15 cellular contexts compared by ENCODE assay signal in genomic region chr20:33693274-33693673, GRCh38. TPM values are rescaled to one million over a fixed set of nuclear protein-coding genes. Genes with fewer than 3 reads are reported as not detected.
A peak's percentile ranks its signal among the peaks of the same experiment; 100 is the strongest.
DNase-seq lines count a peak whose midpoint lies in the region; ATAC-seq and TF ChIP-seq lines count a peak whose summit lies in the region.
"Had no signal": no experiment of that assay in that cellular context is flagged by ENCODE, and none has a peak within 500 bp of the region (broad histone marks: within the 10 kb centered on the region; RNA-seq: fewer than 3 reads in every experiment).

No MANE protein-coding gene starts in this region.

- H2AFZ ChIP-seq in neural progenitor cell (replicated peaks), result no peak overlapping the region

- no peak overlapping the region for H3K27ac ChIP-seq in neural progenitor cell
- H3K27ac ChIP-seq in uterus, result peak overlapping the region; percentile 20 to 25
- H3K27ac ChIP-seq: KMS-11, SK-N-MC had no signal

- H3K79me2 ChIP-seq in neural progenitor cell (ENCODE audit: low read depth), result no peaks in the 10 kb centered on the region

- H4K20me1 ChIP-seq in neural progenitor cell (ENCODE audit: low read depth), result no peaks in the 10 kb centered on the region

- H3K4me1 ChIP-seq in neural progenitor cell, result peaks cover 19% of the 10 kb centered on the region
- no peaks in the 10 kb centered on the region for H3K4me1 ChIP-seq in uterus

- H3K27ac Mint-ChIP-seq in activated naive CD8-positive, alpha-beta T cell treated with anti-CD3 and anti-CD28 coated beads, Interleukin-2, amount 10 ng/mL, durations not matched to agents 7 days and 5 days, result peak overlapping the region; percentile 16
- H3K27ac Mint-ChIP-seq in activated naive CD8-positive, alpha-beta T cell treated with anti-CD3 and anti-CD28 coated beads for 36 hours, result no peak overlapping the region
- H3K27ac Mint-ChIP-seq in brain, result peak overlapping the region; percentile 81 to 95 (median 94)
- peak overlapping the region; percentile 76 for H3K27ac Mint-ChIP-seq in neural progenitor cell
- H3K27ac Mint-ChIP-seq: B cell; CD8-positive, alpha-beta T cell; HFFc6 had no signal

- H3K36me3 ChIP-seq in neural progenitor cell (no peaks in the 10 kb centered on the region), uterus (no peaks in the 10 kb centered on the region)

- H3K36me3 Mint-ChIP-seq in activated naive CD8-positive, alpha-beta T cell treated with anti-CD3 and anti-CD28 coated beads, Interleukin-2, amount 10 ng/mL, durations not matched to agents 7 days and 5 days, result no peaks in the 10 kb centered on the region
- H3K36me3 Mint-ChIP-seq in activated naive CD8-positive, alpha-beta T cell treated with anti-CD3 and anti-CD28 coated beads for 36 hours, result no peaks in the 10 kb centered on the region
- H3K36me3 Mint-ChIP-seq in brain, result peaks cover 7% of the 10 kb centered on the region
- no peaks in the 10 kb centered on the region for H3K36me3 Mint-ChIP-seq in neural progenitor cell
- H3K36me3 Mint-ChIP-seq: CD8-positive, alpha-beta T cell had no signal

- no peak overlapping the region for H3K4me3 Mint-ChIP-seq in activated naive CD8-positive, alpha-beta T cell treated with anti-CD3 and anti-CD28 coated beads, Interleukin-2, amount 10 ng/mL, durations not matched to agents 7 days and 5 days
- no peak overlapping the region for H3K4me3 Mint-ChIP-seq in activated naive CD8-positive, alpha-beta T cell treated with anti-CD3 and anti-CD28 coated beads for 36 hours
- peak overlapping the region in 1 of 5 experiments; percentile 30 for H3K4me3 Mint-ChIP-seq in brain
- no peak overlapping the region for H3K4me3 Mint-ChIP-seq in neural progenitor cell
- H3K4me3 Mint-ChIP-seq: B cell; CD8-positive, alpha-beta T cell; HFFc6 had no signal

- H3K4me3 ChIP-seq in neural progenitor cell, result no peak overlapping the region
- no peak overlapping the region for H3K4me3 ChIP-seq in uterus
- H3K4me3 ChIP-seq: SK-N-MC had no signal

- no peak for TF ChIP-seq CTCF in brain (conservative IDR thresholded peaks at IDR 0.05)
- TF ChIP-seq CTCF in neural progenitor cell (IDR thresholded peaks at IDR 0.05), result no peak
- TF ChIP-seq CTCF in uterus (IDR thresholded peaks at IDR 0.05), result no peak

- no peaks in the 10 kb centered on the region for H3K9me3 Mint-ChIP-seq in activated naive CD8-positive, alpha-beta T cell treated with anti-CD3 and anti-CD28 coated beads, Interleukin-2, amount 10 ng/mL, durations not matched to agents 7 days and 5 days
- H3K9me3 Mint-ChIP-seq in activated naive CD8-positive, alpha-beta T cell treated with anti-CD3 and anti-CD28 coated beads for 36 hours, result no peaks in the 10 kb centered on the region
- peaks cover 5 to 15% (median 9%) of the 10 kb centered on the region in 5 experiments for H3K9me3 Mint-ChIP-seq in brain
- H3K9me3 Mint-ChIP-seq in neural progenitor cell, result peaks cover 8% of the 10 kb centered on the region
- H3K9me3 Mint-ChIP-seq: CD8-positive, alpha-beta T cell; HFFc6 had no signal

- no peak for DNase-seq in activated naive CD8-positive, alpha-beta T cell treated with anti-CD3 and anti-CD28 coated beads, Interleukin-2, amount 10 ng/mL, durations not matched to agents 7 days and 5 days
- no peak for DNase-seq in activated naive CD8-positive, alpha-beta T cell treated with anti-CD3 and anti-CD28 coated beads for 36 hours
- DNase-seq in neural progenitor cell (ENCODE audit: low spot score) (no peak), uterus (no peak), DMS 273 treated with DMSO at 0.1 percent for 48 hours (lab: John Stamatoyannopoulos, UW) (no peak), kidney glomerular epithelial cell (lab: John Stamatoyannopoulos, UW) (no peak)
- DNase-seq in activated CD4-positive, alpha-beta T cell treated with anti-CD3 and anti-CD28 coated beads, Interleukin-2, amount 50 U/mL, for 4 hours, result no peak
- DNase-seq: CD8-positive, alpha-beta T cell; HFFc6; NCI-H187 had no signal

- H3K27me3 Mint-ChIP-seq in activated naive CD8-positive, alpha-beta T cell treated with anti-CD3 and anti-CD28 coated beads, Interleukin-2, amount 10 ng/mL, durations not matched to agents 7 days and 5 days, result no peaks in the 10 kb centered on the region
- no peaks in the 10 kb centered on the region for H3K27me3 Mint-ChIP-seq in activated naive CD8-positive, alpha-beta T cell treated with anti-CD3 and anti-CD28 coated beads for 36 hours
- H3K27me3 Mint-ChIP-seq in brain, result peaks cover 3% of the 10 kb centered on the region
- H3K27me3 Mint-ChIP-seq in neural progenitor cell (ENCODE audit: insufficient read depth, low read depth), result peaks cover 6% of the 10 kb centered on the region
- H3K27me3 Mint-ChIP-seq: B cell had no signal

- H3K9me3 ChIP-seq in neural progenitor cell (ENCODE audit: low read depth) (no peaks in the 10 kb centered on the region), uterus (no peaks in the 10 kb centered on the region)

- H3K9ac ChIP-seq in neural progenitor cell, result no peak overlapping the region
- H3K9ac ChIP-seq: KMS-11 had no signal

- peaks cover 30% of the 10 kb centered on the region for H3K4me1 Mint-ChIP-seq in activated naive CD8-positive, alpha-beta T cell treated with anti-CD3 and anti-CD28 coated beads, Interleukin-2, amount 10 ng/mL, durations not matched to agents 7 days and 5 days
- peaks cover 29% of the 10 kb centered on the region for H3K4me1 Mint-ChIP-seq in activated naive CD8-positive, alpha-beta T cell treated with anti-CD3 and anti-CD28 coated beads for 36 hours
- H3K4me1 Mint-ChIP-seq in brain, result peaks cover 35% of the 10 kb centered on the region
- peaks cover 31% of the 10 kb centered on the region for H3K4me1 Mint-ChIP-seq in neural progenitor cell
- H3K4me1 Mint-ChIP-seq: B cell had no signal

- POLR2A ChIA-PET in activated naive CD8-positive, alpha-beta T cell treated with anti-CD3 and anti-CD28 coated beads, Interleukin-2, amount 10 ng/mL, durations not matched to agents 7 days and 5 days (lab: Charles Lee), result no interaction called here

- no peaks in the 10 kb centered on the region for H3K27me3 ChIP-seq in neural progenitor cell
- no peaks in the 10 kb centered on the region for H3K27me3 ChIP-seq in uterus

- TF ChIP-seq POLR2A in uterus (IDR thresholded peaks at IDR 0.05), result no peak

- H3K4me2 ChIP-seq in neural progenitor cell, result peak overlapping the region; percentile 45
- H3K4me2 ChIP-seq: KMS-11 had no signal

- intact Hi-C loops in uterus (cut with DNase I; ENCODE audit: low total_unique reads), result no loop called here

- no peak for ATAC-seq in activated naive CD8-positive, alpha-beta T cell treated with anti-CD3 and anti-CD28 coated beads, Interleukin-2, amount 10 ng/mL, durations not matched to agents 7 days and 5 days (ENCODE audit: low read depth)
- ATAC-seq: CD8-positive, alpha-beta T cell had no signal

- peaks cover 21% of the 10 kb centered on the region for H3F3A ChIP-seq in neural progenitor cell (ENCODE audit: low read depth)

RNA-seq across cellular contexts. Expression of gene E2F1, which starts 7.1 kb away (rescaled TPM):
- total RNA-seq in activated naive CD8-positive, alpha-beta T cell treated with anti-CD3 and anti-CD28 coated beads, Interleukin-2, amount 10 ng/mL, durations not matched to agents 7 days and 5 days, result 10 to 100 TPM; 62.5 to 68.4 TPM
- 10 to 100 TPM; 76.1 to 79.6 TPM for total RNA-seq in activated naive CD8-positive, alpha-beta T cell treated with anti-CD3 and anti-CD28 coated beads for 36 hours
- 73.1 TPM for polyA plus RNA-seq in brain (ENCODE audit: insufficient read depth, low read depth, low replicate concordance)
- total RNA-seq in neural progenitor cell (ENCODE audit: low replicate concordance) (9.7 and 29.7 TPM in 2 replicates), uterus (1 to 10 TPM in 2 of 4 donors, under 1 TPM in 1, not detected in 1; 0.51 to 7.3 (median 1.5) TPM)

RNA-seq across cellular contexts. Expression of gene NECAB3, which starts 19.0 kb away (rescaled TPM):
- total RNA-seq in activated naive CD8-positive, alpha-beta T cell treated with anti-CD3 and anti-CD28 coated beads, Interleukin-2, amount 10 ng/mL, durations not matched to agents 7 days and 5 days, result 10 to 100 TPM; 36.3 to 37.7 TPM
- total RNA-seq in activated naive CD8-positive, alpha-beta T cell treated with anti-CD3 and anti-CD28 coated beads for 36 hours, result 10 to 100 TPM; 10.7 to 12.0 TPM
- polyA plus RNA-seq in brain (ENCODE audit: insufficient read depth, low read depth, low replicate concordance), result 75.9 TPM
- 19.2 and 40.2 TPM in 2 replicates for total RNA-seq in neural progenitor cell (ENCODE audit: low replicate concordance)
- 10 to 100 TPM in 3 of 4 donors, 1 to 10 TPM in 1; 5.6 to 44.3 (median 20.4) TPM for total RNA-seq in uterus

RNA-seq across cellular contexts. Expression of gene ACTL10, which starts 26.5 kb away (rescaled TPM):
- 1 to 10 TPM; 4.4 to 4.9 TPM for total RNA-seq in activated naive CD8-positive, alpha-beta T cell treated with anti-CD3 and anti-CD28 coated beads, Interleukin-2, amount 10 ng/mL, durations not matched to agents 7 days and 5 days
- total RNA-seq in activated naive CD8-positive, alpha-beta T cell treated with anti-CD3 and anti-CD28 coated beads for 36 hours, result 1 to 10 TPM; 4.1 TPM
- 1.4 TPM for polyA plus RNA-seq in brain (ENCODE audit: insufficient read depth, low read depth, low replicate concordance)
- total RNA-seq in neural progenitor cell (ENCODE audit: low replicate concordance), result 0.19 TPM in 1 of 2 replicates, not detected in the other
- 1 to 10 TPM in 3 of 4 donors, not detected in 1; 1.4 to 4.4 (median 1.9) TPM for total RNA-seq in uterus
- total RNA-seq: H4 had no signal

RNA-seq across cellular contexts. Expression of gene PXMP4, which starts 26.8 kb away (rescaled TPM):
- total RNA-seq in activated naive CD8-positive, alpha-beta T cell treated with anti-CD3 and anti-CD28 coated beads, Interleukin-2, amount 10 ng/mL, durations not matched to agents 7 days and 5 days, result 10 to 100 TPM; 13.4 to 19.2 TPM
- 1 to 10 TPM; 6.9 to 7.3 TPM for total RNA-seq in activated naive CD8-positive, alpha-beta T cell treated with anti-CD3 and anti-CD28 coated beads for 36 hours
- 23.5 TPM for polyA plus RNA-seq in brain (ENCODE audit: insufficient read depth, low read depth, low replicate concordance)
- total RNA-seq in neural progenitor cell (ENCODE audit: low replicate concordance) (3.5 and 6.1 TPM in 2 replicates), uterus (10 to 100 TPM in 2 of 4 donors, 1 to 10 TPM in 2; 1.8 to 13.8 (median 10.7) TPM)

RNA-seq across cellular contexts. Expression of gene C20orf144, which starts 31.1 kb away (rescaled TPM):
- total RNA-seq in activated naive CD8-positive, alpha-beta T cell treated with anti-CD3 and anti-CD28 coated beads, Interleukin-2, amount 10 ng/mL, durations not matched to agents 7 days and 5 days, result under 1 TPM; 0.39 to 0.43 TPM
- total RNA-seq in activated naive CD8-positive, alpha-beta T cell treated with anti-CD3 and anti-CD28 coated beads for 36 hours, result under 1 TPM; 0.10 to 0.21 TPM
- polyA plus RNA-seq in brain (ENCODE audit: insufficient read depth, low read depth, low replicate concordance), result 0.14 TPM
- total RNA-seq in neural progenitor cell (ENCODE audit: low replicate concordance), result 0.53 TPM in 1 of 2 replicates, not detected in the other
- total RNA-seq in uterus, result not detected
- total RNA-seq: H4 had no signal
